In genomic region chr11:73152861-73153483, GRCh38 we compare ENCODE assay signal across 8 cellular contexts. TPM values are rescaled to one million over a fixed set of nuclear protein-coding genes. Genes with fewer than 3 reads are reported as not detected.
DNase-seq lines count a peak whose midpoint lies in the region; ATAC-seq and TF ChIP-seq lines count a peak whose summit lies in the region.

No MANE protein-coding gene starts in this region.

- no peaks in the 10 kb centered on the region for H3K27me3 Mint-ChIP-seq in activated naive CD4-positive, alpha-beta T cell treated with anti-CD3 and anti-CD28 coated beads, Interleukin-2, amount 50 U/mL, for 24 hours
- H3K27me3 Mint-ChIP-seq in osteocyte (ENCODE audit: unreplicated experiment) = no peaks in the 10 kb centered on the region

- no peaks in the 10 kb centered on the region for H3K9me3 Mint-ChIP-seq in activated naive CD4-positive, alpha-beta T cell treated with anti-CD3 and anti-CD28 coated beads, Interleukin-2, amount 50 U/mL, for 24 hours
- no peaks in the 10 kb centered on the region for H3K9me3 Mint-ChIP-seq in osteocyte (ENCODE audit: unreplicated experiment)

- H3K27ac Mint-ChIP-seq in activated naive CD4-positive, alpha-beta T cell treated with anti-CD3 and anti-CD28 coated beads, Interleukin-2, amount 50 U/mL, for 24 hours = peak overlapping the region; percentile 76
- H3K27ac Mint-ChIP-seq in osteocyte (ENCODE audit: unreplicated experiment) = no peak overlapping the region

- ATAC-seq in GM18511 (IDR thresholded peaks at IDR 0.05; ENCODE audit: unreplicated experiment) = peak; percentile 75

- H3K4me1 Mint-ChIP-seq in activated naive CD4-positive, alpha-beta T cell treated with anti-CD3 and anti-CD28 coated beads, Interleukin-2, amount 50 U/mL, for 24 hours = peaks cover 66% of the 10 kb centered on the region
- H3K4me1 Mint-ChIP-seq in osteocyte (ENCODE audit: unreplicated experiment) = peaks cover 34% of the 10 kb centered on the region

- H3K27me3 ChIP-seq in H7 (ENCODE audit: control insufficient read depth, insufficient read depth, low read length) (no peaks in the 10 kb centered on the region), skeletal muscle tissue (ENCODE audit: control insufficient read depth in 3 of 3, insufficient read depth in 3 of 3, low read length in 3 of 3) (no peaks in the 10 kb centered on the region)

- peak overlapping the region; percentile 64 for H3K27ac ChIP-seq in skeletal muscle tissue (ENCODE audit: low read depth, low read length)

- H3K4me3 ChIP-seq in H7 (ENCODE audit: insufficient read depth, low read depth, low read length) = no peak overlapping the region
- peak overlapping the region in 1 of 3 donors; percentile 20 for H3K4me3 ChIP-seq in skeletal muscle tissue (ENCODE audit: low read length in 3 of 3)

- H3K36me3 Mint-ChIP-seq in activated naive CD4-positive, alpha-beta T cell treated with anti-CD3 and anti-CD28 coated beads, Interleukin-2, amount 50 U/mL, for 24 hours = no peaks in the 10 kb centered on the region
- no peaks in the 10 kb centered on the region for H3K36me3 Mint-ChIP-seq in osteocyte (ENCODE audit: unreplicated experiment)

- peaks cover 54 to 79% (median 63%) of the 10 kb centered on the region in 3 donors for H3K4me1 ChIP-seq in skeletal muscle tissue (ENCODE audit: control insufficient read depth in 3 of 3, insufficient read depth in 3 of 3, low read length in 3 of 3)

- no peak for TF ChIP-seq CTCF in osteocyte (IDR thresholded peaks at IDR 0.05)

- DNase-seq in H7 (peak; percentile 48), MV-4-11 (lab: John Stamatoyannopoulos, UW) (peak; percentile 86), osteocyte (ENCODE audit: extremely low spot score, unreplicated experiment) (no peak), GDM1 (lab: John Stamatoyannopoulos, UW) (no peak), SHP77 (lab: John Stamatoyannopoulos, UW) (no peak)

- no peaks in the 10 kb centered on the region for H3K9me3 ChIP-seq in skeletal muscle tissue (ENCODE audit: control insufficient read depth in 3 of 3, low read length in 3 of 3)

- H3K4me3 Mint-ChIP-seq in activated naive CD4-positive, alpha-beta T cell treated with anti-CD3 and anti-CD28 coated beads, Interleukin-2, amount 50 U/mL, for 24 hours = peak overlapping the region; percentile 0
- H3K4me3 Mint-ChIP-seq in osteocyte (ENCODE audit: unreplicated experiment) = no peak overlapping the region

- peak overlapping the region; percentile 1 to 39 (median 37) for H3K9ac ChIP-seq in skeletal muscle tissue (ENCODE audit: low read depth in 1 of 3, low read length in 3 of 3)

- H3K36me3 ChIP-seq in H7 (replicated peaks; ENCODE audit: control insufficient read depth, insufficient read depth, low read length) = no peaks in the 10 kb centered on the region
- H3K36me3 ChIP-seq in skeletal muscle tissue (ENCODE audit: control insufficient read depth in 3 of 3, insufficient read depth in 3 of 3, low read length in 3 of 3) = no peaks in the 10 kb centered on the region

RNA-seq across cellular contexts. Expression of gene FCHSD2, which starts 10.9 kb away (rescaled TPM):
- total RNA-seq in H7 (2014; rRNA removed; shearing (Covaris generic)) = 4.6 and 5.9 TPM in 2 replicates
- 19.8 TPM for total RNA-seq in skeletal muscle tissue
- 39.0 and 39.4 TPM in 2 replicates for total RNA-seq in osteocyte

Comparison
In these comparisons a context has a peak if more than half of its experiments do, and no peak if none do; other contexts are left out.
1. DNase-seq: peak in H7 (single experiment) and MV-4-11 (single experiment); none in osteocyte (single experiment), GDM1 (single experiment) and SHP77 (0 of 2).